Comparison of ENCODE assay signal across 8 cellular contexts in the genomic region with DNA sequence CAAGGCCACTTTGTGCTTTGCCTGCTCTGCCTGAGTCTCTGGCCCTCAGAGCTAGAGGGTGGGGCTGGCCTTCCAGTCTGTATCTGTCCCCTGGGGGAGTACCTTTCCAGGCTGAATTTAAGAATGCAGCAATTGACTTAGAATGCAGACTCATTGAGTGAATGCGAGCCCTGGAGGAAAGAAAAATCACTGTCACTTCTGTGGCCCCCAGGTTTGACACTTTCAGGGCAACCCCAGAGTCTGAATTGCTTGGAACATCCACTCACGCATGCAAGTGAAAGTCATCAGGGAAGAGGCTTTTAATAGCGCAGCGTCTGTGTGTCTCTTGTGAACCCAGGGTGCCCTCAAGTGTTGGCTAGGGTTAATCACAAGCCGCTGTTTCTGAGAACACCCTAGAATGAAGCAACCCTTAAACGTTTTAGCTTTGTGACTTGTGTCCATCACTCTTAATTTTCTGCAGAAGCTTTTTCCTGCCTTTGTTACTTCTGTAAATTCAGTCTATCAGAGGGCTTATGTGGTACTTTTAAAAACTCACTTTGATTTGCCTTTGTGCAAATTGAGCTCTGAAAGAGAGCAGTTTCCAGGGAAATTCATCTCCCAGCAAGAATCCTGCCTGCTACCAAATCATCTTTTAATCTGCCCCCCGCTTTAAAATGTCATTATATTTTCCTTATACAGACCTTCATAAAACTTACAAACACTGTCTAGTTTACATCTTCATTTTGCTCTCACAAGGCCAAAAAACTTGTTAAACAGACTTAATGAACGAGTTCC.
DNase-seq lines count a peak whose midpoint lies in the region; ATAC-seq, FAIRE-seq and TF ChIP-seq lines count a peak whose summit lies in the region.

No MANE protein-coding gene starts in this region.

- H3K27ac ChIP-seq in adrenal gland: no peak overlapping the region
- H3K27ac ChIP-seq in sigmoid colon: no peak overlapping the region

- DNase-seq in D721Med (ENCODE audit: insufficient read length, low spot score): no peak
- peak; percentile 32 for DNase-seq in MG63
- DNase-seq in SKM-1 treated with dmso at 0.1 percent for 144 hours (lab: John Stamatoyannopoulos, UW; ENCODE audit: unreplicated experiment): peak; percentile 82
- DNase-seq in adrenal gland: peak; percentile 65 to 89 (median 70)
- no peak for DNase-seq in left ventricle myocardium superior
- peak; percentile 71 for DNase-seq in sigmoid colon

- TF ChIP-seq EP300 in sigmoid colon (IDR thresholded peaks at IDR 0.05): no peak

- H3K4me3 ChIP-seq in MG63 (no peak overlapping the region), adrenal gland (no peak overlapping the region), sigmoid colon (no peak overlapping the region)

- H3K4me1 ChIP-seq in adrenal gland (replicated peaks in 1 of 2) (no peaks in the 10 kb centered on the region), sigmoid colon (peaks cover 0 to 5% (median 0%) of the 10 kb centered on the region in 4 donors)

- no peak for TF ChIP-seq POLR2A in adrenal gland (IDR thresholded peaks at IDR 0.05)
- no peak for TF ChIP-seq POLR2A in sigmoid colon (IDR thresholded peaks at IDR 0.05)

- ATAC-seq in GM21515 (IDR thresholded peaks at IDR 0.05; ENCODE audit: unreplicated experiment): peak; percentile 70
- ATAC-seq in left ventricle myocardium superior: peak; percentile 96
- no peak for ATAC-seq in HG03280 (IDR thresholded peaks at IDR 0.05; ENCODE audit: unreplicated experiment)

- H3K27me3 ChIP-seq in MG63 (peaks cover 25% of the 10 kb centered on the region), adrenal gland (no peaks in the 10 kb centered on the region), sigmoid colon (peaks cover 0 to 5% (median 0%) of the 10 kb centered on the region in 3 donors)

- 16 to 18% (median 17%) methylated on average over 8 of the region's 8 CpGs for WGBS in adrenal gland, 4 donors
- 19 to 22% methylated on average over 8 of the region's 8 CpGs for WGBS in sigmoid colon, 2 donors

- no peaks in the 10 kb centered on the region for H3K9me3 ChIP-seq in MG63
- H3K9me3 ChIP-seq in adrenal gland (replicated peaks in 1 of 3): no peaks in the 10 kb centered on the region
- H3K9me3 ChIP-seq in sigmoid colon: no peaks in the 10 kb centered on the region

- intact Hi-C loops in adrenal gland (cut with DNase I): loop anchor here in 1 of 2 donors (5.0 kb wide), 1 partner anchor 519 kb away; no protein-coding TSS in a partner anchor
- intact Hi-C loops in left ventricle myocardium superior (cut with micrococcal nuclease): no loop called here
- intact Hi-C loops in sigmoid colon (cut with DNase I): no loop called here

- TF ChIP-seq CTCF in D721Med (IDR thresholded peaks at IDR 0.05; ENCODE audit: insufficient read depth, missing control alignments): peak; percentile 91
- peak; percentile 20 to 73 (median 66) for TF ChIP-seq CTCF in adrenal gland (IDR thresholded peaks at IDR 0.05)
- TF ChIP-seq CTCF in sigmoid colon (IDR thresholded peaks at IDR 0.05): peak in 2 of 4 experiments; percentile 11 to 39

- peak; percentile 74 for FAIRE-seq in D721Med (lab: Jason Lieb, UNC)

- H3K36me3 ChIP-seq in MG63 (no peaks in the 10 kb centered on the region), adrenal gland (replicated peaks in 1 of 2) (no peaks in the 10 kb centered on the region), sigmoid colon (no peaks in the 10 kb centered on the region)

Comparison
In these comparisons a context has a peak if more than half of its experiments do, and no peak if none do; other contexts are left out.
1. DNase-seq: peak in MG63 (single experiment), SKM-1 treated with dmso at 0.1 percent for 144 hours (single experiment), adrenal gland (7 of 7) and sigmoid colon (single experiment); none in D721Med (single experiment) and left ventricle myocardium superior (single experiment).